Comparison of ENCODE assay signal across 8 cellular contexts in the genomic region with DNA sequence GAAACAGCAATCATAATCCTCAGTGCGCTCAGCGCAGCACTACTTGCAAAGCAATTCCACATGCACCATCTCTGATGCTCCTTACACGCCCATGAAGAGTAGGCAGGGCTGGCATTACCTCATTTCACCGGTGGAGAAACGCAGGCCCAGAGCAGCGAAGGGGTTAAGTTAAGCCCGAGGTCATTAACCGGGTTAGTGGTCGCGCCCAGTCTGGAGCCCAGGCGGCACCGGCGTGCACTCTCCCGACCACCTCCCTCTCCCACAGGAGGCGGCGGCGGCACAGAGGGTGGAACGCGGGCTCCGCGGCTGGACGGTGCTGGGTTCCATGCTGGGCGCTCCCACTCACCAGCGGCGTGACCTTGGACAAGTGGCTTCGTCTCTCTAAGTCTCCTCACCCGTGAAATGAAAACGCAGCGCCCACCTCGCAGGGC. TPM values are rescaled to one million over a fixed set of nuclear protein-coding genes. Genes with fewer than 3 reads are reported as not detected.
DNase-seq lines count a peak whose midpoint lies in the region; ATAC-seq and TF ChIP-seq lines count a peak whose summit lies in the region.

No MANE protein-coding gene starts in this region.

- H3K4me2 ChIP-seq in neuronal stem cell (ENCODE audit: insufficient read depth, low read length, poor library complexity, severe bottlenecking), result peak overlapping the region; percentile 96

- DNase-seq in T-helper 2 cell treated with Interferon-gamma antibody and Interleukin-4, amounts not matched to agents 5 μg/mL and 100 μg/mL, for 36 hours (ENCODE audit: low spot score), result no peak
- DNase-seq in fibroblast of peridontal ligament (ENCODE audit: extremely low read depth) (peak; percentile 32), neuronal stem cell (ENCODE audit: low spot score) (no peak), kidney glomerular epithelial cell (lab: John Stamatoyannopoulos, UW) (no peak)

- H3K9ac ChIP-seq in neuronal stem cell (ENCODE audit: low read depth, low read length, poor library complexity), result peak overlapping the region; percentile 100

- H2BK12ac ChIP-seq in neuronal stem cell (ENCODE audit: low read length), result peak overlapping the region; percentile 54

- peaks cover 4% of the 10 kb centered on the region for H3K27me3 Mint-ChIP-seq in T-helper 2 cell treated with Interferon-gamma antibody and Interleukin-4, amounts not matched to agents 5 μg/mL and 100 μg/mL, for 36 hours (ENCODE audit: low read depth)

- H3K4me3 Mint-ChIP-seq in T-helper 2 cell treated with Interferon-gamma antibody and Interleukin-4, amounts not matched to agents 5 μg/mL and 100 μg/mL, for 36 hours, result peak overlapping the region; percentile 86

- H3K4me3 ChIP-seq in GM12875 (ENCODE audit: low read depth, low read length), result peak overlapping the region; percentile 98
- H3K4me3 ChIP-seq in neuronal stem cell (ENCODE audit: low read length in 2 of 2), result peak overlapping the region; percentile 89 to 99

- peak overlapping the region; percentile 76 for H2BK120ac ChIP-seq in neuronal stem cell (ENCODE audit: low read depth, low read length)

- peaks cover 0 to 3% of the 10 kb centered on the region in 2 donors for H3K9me3 ChIP-seq in neuronal stem cell (replicated peaks in 1 of 2; ENCODE audit: control insufficient read depth in 2 of 2, insufficient read depth in 1 of 2, low read depth in 1 of 2, low read length in 2 of 2)

- H3K27ac ChIP-seq in neuronal stem cell (replicated peaks; ENCODE audit: low read length), result peak overlapping the region; percentile 61

- peak overlapping the region; percentile 76 for H3K4ac ChIP-seq in neuronal stem cell (ENCODE audit: low read length)

- no CpG with 5 or more reads among the region's 30 CpGs for WGBS in neuronal stem cell (ENCODE audit: extremely low coverage in 2 of 2, insufficient read length in 2 of 2, insufficient replicate concordance in 1 of 2), 2 donors

- peak overlapping the region; percentile 98 for H3K18ac ChIP-seq in neuronal stem cell (ENCODE audit: low read length)

- H3K4me1 Mint-ChIP-seq in T-helper 2 cell treated with Interferon-gamma antibody and Interleukin-4, amounts not matched to agents 5 μg/mL and 100 μg/mL, for 36 hours (ENCODE audit: low read depth), result peaks cover 27% of the 10 kb centered on the region

- ATAC-seq in HG03025 (IDR thresholded peaks at IDR 0.05; ENCODE audit: low FRiP score, unreplicated experiment) (peak; percentile 2), HG03520 (IDR thresholded peaks at IDR 0.05; ENCODE audit: unreplicated experiment) (no peak), GM18520 (IDR thresholded peaks at IDR 0.05; ENCODE audit: unreplicated experiment) (no peak)

- peak overlapping the region; percentile 97 for H2BK15ac ChIP-seq in neuronal stem cell (ENCODE audit: low read length)

- H3K36me3 Mint-ChIP-seq in T-helper 2 cell treated with Interferon-gamma antibody and Interleukin-4, amounts not matched to agents 5 μg/mL and 100 μg/mL, for 36 hours (ENCODE audit: low read depth), result peaks cover 15% of the 10 kb centered on the region

- peak overlapping the region; percentile 91 for H3K23ac ChIP-seq in neuronal stem cell (ENCODE audit: low read depth, low read length, poor library complexity)

- peak overlapping the region; percentile 73 for H3K27ac Mint-ChIP-seq in T-helper 2 cell treated with Interferon-gamma antibody and Interleukin-4, amounts not matched to agents 5 μg/mL and 100 μg/mL, for 36 hours

- peak overlapping the region; percentile 99 for H2AK5ac ChIP-seq in neuronal stem cell (ENCODE audit: low read depth, low read length)

- peaks cover 0 to 2% (median 0%) of the 10 kb centered on the region in 3 experiments for H3K27me3 ChIP-seq in neuronal stem cell (ENCODE audit: control insufficient read depth in 3 of 3, insufficient read depth in 3 of 3, low read depth in 1 of 3, low read length in 3 of 3)

- H2BK5ac ChIP-seq in neuronal stem cell (ENCODE audit: low read length), result peak overlapping the region; percentile 87

- peak overlapping the region; percentile 97 for H4K91ac ChIP-seq in neuronal stem cell (ENCODE audit: low read depth, low read length, poor library complexity)

- peak overlapping the region; percentile 92 for H4K8ac ChIP-seq in neuronal stem cell (ENCODE audit: low read depth, low read length)

- no peak for TF ChIP-seq CTCF in GM12875 (IDR thresholded peaks at IDR 0.05; ENCODE audit: borderline replicate concordance, insufficient read depth, low read depth, low read length)

- H3K36me3 ChIP-seq in neuronal stem cell (replicated peaks in 1 of 2; ENCODE audit: control insufficient read depth in 2 of 2, insufficient read depth in 2 of 2, low read length in 2 of 2), result peaks cover 14 to 50% of the 10 kb centered on the region in 2 donors

- H3K14ac ChIP-seq in neuronal stem cell (ENCODE audit: low read length), result peak overlapping the region; percentile 89

- H3K4me1 ChIP-seq in neuronal stem cell (ENCODE audit: control insufficient read depth in 2 of 2, insufficient read depth in 1 of 2, low read depth in 1 of 2, low read length in 2 of 2), result peaks cover 28 to 32% of the 10 kb centered on the region in 2 donors

- peak overlapping the region; percentile 95 for H2AFZ ChIP-seq in neuronal stem cell (ENCODE audit: low read length)

- no peaks in the 10 kb centered on the region for H3K9me3 Mint-ChIP-seq in T-helper 2 cell treated with Interferon-gamma antibody and Interleukin-4, amounts not matched to agents 5 μg/mL and 100 μg/mL, for 36 hours

- peaks cover 19% of the 10 kb centered on the region for H3K79me1 ChIP-seq in neuronal stem cell (ENCODE audit: low read depth, low read length)

RNA-seq across cellular contexts. Expression of a gene that starts 0.5 kb away (rescaled TPM):
- polyA plus RNA-seq in neuronal stem cell (2013, experiment 1 of 2), result 40.4 TPM
- polyA plus RNA-seq in neuronal stem cell (2013, experiment 2 of 2), result 40.8 TPM

RNA-seq across cellular contexts. Expression of a gene that starts 3.2 kb away (rescaled TPM):
- polyA plus RNA-seq in neuronal stem cell (2013, experiment 1 of 2), result 45.7 TPM
- polyA plus RNA-seq in neuronal stem cell (2013, experiment 2 of 2), result 44.8 TPM

RNA-seq across cellular contexts. Expression of a gene that starts 6.2 kb away (rescaled TPM):
- polyA plus RNA-seq in neuronal stem cell (2013, experiment 1 of 2), result 45.7 TPM
- polyA plus RNA-seq in neuronal stem cell (2013, experiment 2 of 2), result 45.5 TPM

RNA-seq across cellular contexts. Expression of a gene that starts 20.7 kb away (rescaled TPM):
- polyA plus RNA-seq in neuronal stem cell (2013, experiment 1 of 2), result 47.2 TPM
- polyA plus RNA-seq in neuronal stem cell (2013, experiment 2 of 2), result 44.5 TPM

RNA-seq across cellular contexts. Expression of a gene that starts 22.4 kb away (rescaled TPM):
- 14.1 TPM for polyA plus RNA-seq in neuronal stem cell (2013, experiment 1 of 2)
- 13.9 TPM for polyA plus RNA-seq in neuronal stem cell (2013, experiment 2 of 2)
